Comparison of ENCODE assay signal across 28 cellular contexts in genomic region chr2:147141930-147142329, GRCh38.
A peak's percentile ranks its signal among the peaks of the same experiment; 100 is the strongest.
DNase-seq lines count a peak whose midpoint lies in the region; ATAC-seq and TF ChIP-seq lines count a peak whose summit lies in the region.
"Had no signal": no experiment of that assay in that cellular context is flagged by ENCODE, and none has a peak within 500 bp of the region (broad histone marks: within the 10 kb centered on the region; RNA-seq: fewer than 3 reads in every experiment).

No MANE protein-coding gene starts in this region.

- DNase-seq in GM23338 (ENCODE audit: low spot score) = peak; percentile 49
- no peak for DNase-seq in WTC11 (ENCODE audit: low spot score)
- DNase-seq in fibroblast of mammary gland (ENCODE audit: low read depth) = no peak
- DNase-seq in neural progenitor cell (ENCODE audit: low spot score) = no peak
- DNase-seq in NCI-H1436 treated with DMSO at 0.1 percent for 48 hours (lab: John Stamatoyannopoulos, UW) = no peak
- no peak for DNase-seq in G401 (ENCODE audit: low spot score)
- no peak for DNase-seq in C1 segment of cervical spinal cord (lab: John Stamatoyannopoulos, UW)
- no peak for DNase-seq in retina
- DNase-seq: activated CD4-positive, alpha-beta memory T cell treated with anti-CD3 and anti-CD28 coated beads, Interleukin-2, amount 10 ng/mL, durations not matched to agents 7 days and 5 days; activated CD4-positive, alpha-beta T cell treated with anti-CD3 and anti-CD28 coated beads for 1 hour; activated CD8-positive, alpha-beta memory T cell treated with anti-CD3 and anti-CD28 coated beads, Interleukin-2, amount 50 U/mL, for 4 hours; activated naive CD4-positive, alpha-beta T cell; Caco-2; DMS79; GDM1; glutamatergic neuron; left lung; NCI-H1092; NCI-H187 treated with DMSO at 0.1 percent for 48 hours; NCI-H524; OCI-M1; sigmoid colon; stimulated activated CD4-positive, alpha-beta T cell treated with anti-CD3 and anti-CD28 coated beads, Interleukin-4, amount 100 ng/mL, for 24 hours had no signal

- H3K36me3 ChIP-seq in GM23338 (ENCODE audit: insufficient read depth) (no peaks in the 10 kb centered on the region), neural progenitor cell (no peaks in the 10 kb centered on the region)
- H3K36me3 ChIP-seq: left lung, neutrophil, sigmoid colon, tibial nerve had no signal

- TF ChIP-seq CTCF in GM23338 (conservative IDR thresholded peaks at IDR 0.05; ENCODE audit: low read depth in 2 of 2) (peak in 1 of 2 experiments; percentile 58; a peak in 3 of 4 replicates), WTC11 (IDR thresholded peaks at IDR 0.05) (peak; percentile 34; the same call in 1 of the 2 replicates), fibroblast of mammary gland (conservative IDR thresholded peaks at IDR 0.05; ENCODE audit: control insufficient read depth, insufficient read depth, low read depth, low read length) (peak; percentile 23), neural progenitor cell (IDR thresholded peaks at IDR 0.05) (peak; percentile 30)

- H3K9ac ChIP-seq in neural progenitor cell = no peak overlapping the region

- H3K27me3 Mint-ChIP-seq in GM23338 (ENCODE audit: insufficient read depth, low read depth, poor library complexity) = no peaks in the 10 kb centered on the region
- no peaks in the 10 kb centered on the region for H3K27me3 Mint-ChIP-seq in WTC11 (ENCODE audit: low read depth)
- H3K27me3 Mint-ChIP-seq in neural progenitor cell (ENCODE audit: insufficient read depth, low read depth) = no peaks in the 10 kb centered on the region
- H3K27me3 Mint-ChIP-seq: activated CD4-positive, alpha-beta memory T cell treated with anti-CD3 and anti-CD28 coated beads, Interleukin-2, amount 10 ng/mL, durations not matched to agents 7 days and 5 days; memory B cell had no signal

- CTCF ChIA-PET in WTC11 (lab: Charles Lee) = no interaction called here

- H3K4me2 ChIP-seq in GM23338 (no peak overlapping the region), neural progenitor cell (no peak overlapping the region)

- no peaks in the 10 kb centered on the region for H3K27me3 ChIP-seq in GM23338 (ENCODE audit: insufficient read depth)
- no peaks in the 10 kb centered on the region for H3K27me3 ChIP-seq in neural progenitor cell
- H3K27me3 ChIP-seq: left lung, neutrophil, sigmoid colon, tibial nerve had no signal

- no peak overlapping the region for H3K4me3 ChIP-seq in GM23338
- no peak overlapping the region for H3K4me3 ChIP-seq in fibroblast of mammary gland (ENCODE audit: control insufficient read depth, low read depth, low read length)
- H3K4me3 ChIP-seq in neural progenitor cell = no peak overlapping the region
- H3K4me3 ChIP-seq: left lung, sigmoid colon, SK-N-MC, tibial nerve had no signal

- H3K36me3 Mint-ChIP-seq in GM23338 (ENCODE audit: low read depth) (no peaks in the 10 kb centered on the region), WTC11 (no peaks in the 10 kb centered on the region), neural progenitor cell (no peaks in the 10 kb centered on the region)
- H3K36me3 Mint-ChIP-seq: CD14-positive monocyte, memory B cell had no signal

- no peaks in the 10 kb centered on the region for H3K9me2 ChIP-seq in GM23338 (ENCODE audit: insufficient read depth)

- H3K9me3 Mint-ChIP-seq in GM23338 (no peaks in the 10 kb centered on the region; the same call in 2 of the 3 replicates), WTC11 (peaks cover 7% of the 10 kb centered on the region), neural progenitor cell (peaks cover 2% of the 10 kb centered on the region)
- H3K9me3 Mint-ChIP-seq: activated CD4-positive, alpha-beta memory T cell treated with anti-CD3 and anti-CD28 coated beads, Interleukin-2, amount 10 ng/mL, durations not matched to agents 7 days and 5 days had no signal

- H4K20me1 ChIP-seq in GM23338 (replicated peaks; ENCODE audit: insufficient read depth) (no peaks in the 10 kb centered on the region), neural progenitor cell (ENCODE audit: low read depth) (no peaks in the 10 kb centered on the region)

- no peak overlapping the region for H3K27ac Mint-ChIP-seq in GM23338
- H3K27ac Mint-ChIP-seq in WTC11 = no peak overlapping the region
- H3K27ac Mint-ChIP-seq in neural progenitor cell = no peak overlapping the region
- H3K27ac Mint-ChIP-seq: activated CD4-positive, alpha-beta memory T cell treated with anti-CD3 and anti-CD28 coated beads, Interleukin-2, amount 10 ng/mL, durations not matched to agents 7 days and 5 days; CD14-positive monocyte; memory B cell had no signal

- ATAC-seq in GM23338 = no peak
- 0 out of 2 replicates have a peak, but pooled peaks have one; percentile 26 for ATAC-seq in WTC11
- ATAC-seq: left lung had no signal

- H3K79me2 ChIP-seq in GM23338 (replicated peaks; ENCODE audit: insufficient read depth) (no peaks in the 10 kb centered on the region), neural progenitor cell (ENCODE audit: low read depth) (no peaks in the 10 kb centered on the region)

- in situ Hi-C loops in G401 (cut with HindIII; ENCODE audit: low sequenced_read_pairs) = no loop called here

- H3K4me1 ChIP-seq in GM23338 (ENCODE audit: insufficient read depth) (no peaks in the 10 kb centered on the region), neural progenitor cell (peaks cover 6% of the 10 kb centered on the region)
- H3K4me1 ChIP-seq: Caco-2, left lung, sigmoid colon, tibial nerve had no signal

- no peaks in the 10 kb centered on the region for H3K9me3 ChIP-seq in neural progenitor cell (ENCODE audit: low read depth)
- H3K9me3 ChIP-seq: Caco-2, left lung, neutrophil, sigmoid colon, tibial nerve had no signal

- no peak overlapping the region for H2AFZ ChIP-seq in GM23338
- H2AFZ ChIP-seq in neural progenitor cell (replicated peaks) = no peak overlapping the region

- no peak overlapping the region for H3K27ac ChIP-seq in GM23338 (ENCODE audit: low read depth)
- H3K27ac ChIP-seq in neural progenitor cell = no peak overlapping the region
- H3K27ac ChIP-seq: left lung, neutrophil, sigmoid colon, SK-N-MC, tibial nerve had no signal

- no peak overlapping the region for H3K4me3 Mint-ChIP-seq in GM23338
- no peak overlapping the region for H3K4me3 Mint-ChIP-seq in WTC11
- H3K4me3 Mint-ChIP-seq in neural progenitor cell = no peak overlapping the region
- H3K4me3 Mint-ChIP-seq: activated CD4-positive, alpha-beta memory T cell treated with anti-CD3 and anti-CD28 coated beads, Interleukin-2, amount 10 ng/mL, durations not matched to agents 7 days and 5 days; CD14-positive monocyte; memory B cell had no signal

- H3K4me1 Mint-ChIP-seq in GM23338 = no peaks in the 10 kb centered on the region
- no peaks in the 10 kb centered on the region for H3K4me1 Mint-ChIP-seq in WTC11
- H3K4me1 Mint-ChIP-seq in neural progenitor cell = peaks cover 4% of the 10 kb centered on the region
- H3K4me1 Mint-ChIP-seq: activated CD4-positive, alpha-beta memory T cell treated with anti-CD3 and anti-CD28 coated beads, Interleukin-2, amount 10 ng/mL, durations not matched to agents 7 days and 5 days; CD14-positive monocyte; memory B cell had no signal

- POLR2A ChIA-PET in WTC11 (lab: Charles Lee) = no interaction called here

- no peaks in the 10 kb centered on the region for H3F3A ChIP-seq in GM23338 (replicated peaks; ENCODE audit: low read depth)
- no peaks in the 10 kb centered on the region for H3F3A ChIP-seq in neural progenitor cell (ENCODE audit: low read depth)

TF ChIP-seq in GM23338, 12 proteins besides CTCF, POLR2A, EP300 and RAD21 (continues in another document):
- no peak for TF ChIP-seq CREB1 (CRISPR knock-in tag; IDR thresholded peaks at IDR 0.05; ENCODE audit: low read depth)
- no peak for TF ChIP-seq ZNF114 (CRISPR knock-in tag; IDR thresholded peaks at IDR 0.05)

TF ChIP-seq in WTC11, 78 proteins besides CTCF, POLR2A, EP300 and RAD21 (continues in another document):
- TF ChIP-seq CDX4 (CRISPR knock-in tag; IDR thresholded peaks at IDR 0.05; ENCODE audit: borderline replicate concordance) = no peak
- no peak for TF ChIP-seq MLX (CRISPR knock-in tag; IDR thresholded peaks at IDR 0.05)
- TF ChIP-seq USF1 (CRISPR knock-in tag; IDR thresholded peaks at IDR 0.05) = no peak
- TF ChIP-seq IRF2 (CRISPR knock-in tag; IDR thresholded peaks at IDR 0.05; ENCODE audit: borderline replicate concordance, low read depth) = no peak
- TF ChIP-seq NFYB (CRISPR knock-in tag; conservative IDR thresholded peaks at IDR 0.05; ENCODE audit: low read depth) = no peak
- no peak for TF ChIP-seq MYBL2 (CRISPR knock-in tag; IDR thresholded peaks at IDR 0.05)
